Comparison of ENCODE assay signal across 8 cellular contexts in genomic region chr6:47309326-47310130, GRCh38. TPM values are rescaled to one million over a fixed set of nuclear protein-coding genes. Genes with fewer than 3 reads are reported as not detected.
DNase-seq lines count a peak whose midpoint lies in the region; ATAC-seq and TF ChIP-seq lines count a peak whose summit lies in the region.

A gene with protein sequence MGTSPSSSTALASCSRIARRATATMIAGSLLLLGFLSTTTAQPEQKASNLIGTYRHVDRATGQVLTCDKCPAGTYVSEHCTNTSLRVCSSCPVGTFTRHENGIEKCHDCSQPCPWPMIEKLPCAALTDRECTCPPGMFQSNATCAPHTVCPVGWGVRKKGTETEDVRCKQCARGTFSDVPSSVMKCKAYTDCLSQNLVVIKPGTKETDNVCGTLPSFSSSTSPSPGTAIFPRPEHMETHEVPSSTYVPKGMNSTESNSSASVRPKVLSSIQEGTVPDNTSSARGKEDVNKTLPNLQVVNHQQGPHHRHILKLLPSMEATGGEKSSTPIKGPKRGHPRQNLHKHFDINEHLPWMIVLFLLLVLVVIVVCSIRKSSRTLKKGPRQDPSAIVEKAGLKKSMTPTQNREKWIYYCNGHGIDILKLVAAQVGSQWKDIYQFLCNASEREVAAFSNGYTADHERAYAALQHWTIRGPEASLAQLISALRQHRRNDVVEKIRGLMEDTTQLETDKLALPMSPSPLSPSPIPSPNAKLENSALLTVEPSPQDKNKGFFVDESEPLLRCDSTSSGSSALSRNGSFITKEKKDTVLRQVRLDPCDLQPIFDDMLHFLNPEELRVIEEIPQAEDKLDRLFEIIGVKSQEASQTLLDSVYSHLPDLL (minus strand): TSS chr6:47309905. CDS start chr6:47309511, 394 bp downstream.

- H3K4me3 ChIP-seq in hepatocyte = peak within 1 kb of the TSS; percentile 99

- in situ Hi-C loops in GM13976 (cut with MboI; ENCODE audit: low sequenced_read_pairs, unreplicated experiment) = no loop called here

- ATAC-seq in HG02870 (IDR thresholded peaks at IDR 0.05; ENCODE audit: unreplicated experiment) = peak; percentile 100

- H3K4me1 ChIP-seq in hepatocyte (ENCODE audit: insufficient read depth) = peaks cover 24% of the 10 kb centered on the region

- H2AFZ ChIP-seq in hepatocyte = peak within 1 kb of the TSS; percentile 52

- peaks cover 50% of the 10 kb centered on the region for H3K79me2 ChIP-seq in hepatocyte

- TF ChIP-seq CTCF in GM13976 (IDR thresholded peaks at IDR 0.05; ENCODE audit: borderline replicate concordance, control extremely low read depth, extremely low read depth, insufficient read depth, missing control alignments) (peak; percentile 92), hepatocyte (IDR thresholded peaks at IDR 0.05; ENCODE audit: poor library complexity) (peak; percentile 95)

- H3K9me2 ChIP-seq in hepatocyte (replicated peaks; ENCODE audit: insufficient read depth) = no peaks in the 10 kb centered on the region

- peaks cover 28% of the 10 kb centered on the region for H4K20me1 ChIP-seq in hepatocyte (ENCODE audit: insufficient read depth, poor library complexity, severe bottlenecking)

- DNase-seq in GM13976 (ENCODE audit: low spot score) (peak; percentile 91), NCI-H146 treated with DMSO at 0.1 percent for 48 hours (lab: John Stamatoyannopoulos, UW; ENCODE audit: unreplicated experiment) (peak; percentile 83), T-helper 2 cell (peak in 4 of 5 experiments; percentile 12 to 76 (median 52)), astrocyte of the hippocampus (ENCODE audit: low read depth, low spot score) (peak; percentile 97), hepatocyte (ENCODE audit: low spot score) (peak; percentile 96), renal cortical epithelial cell (ENCODE audit: low read depth) (peak; percentile 76), NK-92 (lab: John Stamatoyannopoulos, UW; ENCODE audit: unreplicated experiment) (no peak)

- H3K9me3 ChIP-seq in hepatocyte (ENCODE audit: low read depth) = no peaks in the 10 kb centered on the region

- H3K4me2 ChIP-seq in hepatocyte = peak within 1 kb of the TSS; percentile 90

- H3K27me3 ChIP-seq in hepatocyte = no peaks in the 10 kb centered on the region

- WGBS in hepatocyte (ENCODE audit: low lambda C conversion rate, missing lambda C conversion rate) = 2% methylated on average over 74 of the region's 81 CpGs

- H3K27ac ChIP-seq in hepatocyte = peak within 1 kb of the TSS; percentile 95

- H3K36me3 ChIP-seq in hepatocyte (replicated peaks; ENCODE audit: insufficient read depth, low read depth) = no peaks in the 10 kb centered on the region

RNA-seq across cellular contexts. Expression of the gene that starts here (rescaled TPM):
- total RNA-seq in hepatocyte (43.3 and 52.1 TPM in 2 replicates), renal cortical epithelial cell (31.2 and 38.2 TPM in 2 replicates)
- 94.5 and 104 TPM in 2 replicates for polyA plus RNA-seq in hepatocyte
